Comparison of ENCODE assay signal across 21 cellular contexts in the genomic region with DNA sequence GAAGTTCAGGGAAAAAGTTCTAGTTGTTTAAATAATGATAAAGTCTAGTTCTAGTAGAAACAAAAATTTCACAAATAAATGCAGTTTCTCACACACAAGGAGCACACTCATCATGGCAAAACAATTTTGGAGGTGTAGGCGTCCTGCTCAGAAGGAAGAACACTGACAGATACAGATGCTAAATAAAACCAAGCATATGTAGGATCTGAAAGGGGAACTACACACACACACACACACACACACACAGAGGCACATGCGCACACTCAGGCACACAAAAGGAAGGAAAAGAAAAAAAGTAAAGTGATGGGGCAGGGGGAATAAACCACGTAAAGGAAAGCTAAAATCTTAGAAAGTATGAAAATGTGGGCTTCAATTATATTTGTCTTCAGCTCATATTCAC.
"Had no signal": no experiment of that assay in that cellular context is flagged by ENCODE, and none has a peak within 500 bp of the region (broad histone marks: within the 10 kb centered on the region; RNA-seq: fewer than 3 reads in every experiment).

No MANE protein-coding gene starts in this region.

- H3K36me3 Mint-ChIP-seq: activated naive CD4-positive, alpha-beta T cell treated with anti-CD3 and anti-CD28 coated beads, Interleukin-2, amount 50 U/mL, for 24 hours; naive B cell had no signal

- H3K4me1 Mint-ChIP-seq: activated naive CD4-positive, alpha-beta T cell treated with anti-CD3 and anti-CD28 coated beads, Interleukin-2, amount 50 U/mL, for 24 hours; naive B cell had no signal

- DNase-seq: activated CD4-positive, alpha-beta T cell treated with anti-CD3 and anti-CD28 coated beads for 1 hour; activated CD4-positive, alpha-beta T cell treated with anti-CD3 and anti-CD28 coated beads, Interleukin-2, amount 50 U/mL, for 1 hour; activated CD8-positive, alpha-beta T cell treated with anti-CD3 and anti-CD28 coated beads, Interleukin-2, amount 10 ng/mL, durations not matched to agents 7 days and 5 days; activated gamma-delta T cell; body of pancreas; cortex of kidney; endodermal cell; heart left ventricle; left colon; lower lobe of right lung; naive B cell; pancreas; right cardiac atrium; stimulated activated CD4-positive, alpha-beta T cell treated with anti-CD3 and anti-CD28 coated beads, Interleukin-4, amount 100 ng/mL, for 24 hours; T-helper 2 cell; transverse colon; WERI-Rb-1 had no signal

- ATAC-seq: activated CD8-positive, alpha-beta T cell treated with anti-CD3 and anti-CD28 coated beads, Interleukin-2, amount 10 ng/mL, durations not matched to agents 7 days and 5 days; body of pancreas; gastroesophageal sphincter; heart left ventricle; left colon; lower lobe of right lung; pancreas; right cardiac atrium had no signal

- H3K27ac Mint-ChIP-seq: activated CD8-positive, alpha-beta T cell treated with anti-CD3 and anti-CD28 coated beads, Interleukin-2, amount 10 ng/mL, durations not matched to agents 7 days and 5 days; activated naive CD4-positive, alpha-beta T cell treated with anti-CD3 and anti-CD28 coated beads, Interleukin-2, amount 50 U/mL, for 24 hours; activated T-helper 1 cell treated with anti-CD3 and anti-CD28 coated beads, Interleukin-12 subunit alpha, Interleukin-12 subunit beta, Interleukin-2, Interleukin-4 antibody, amounts not matched to agents 30 ng/mL and 10 ng/mL and 1 ng/mL, durations not matched to agents 14 hours and 24 hours and 36 hours; endodermal cell; stimulated activated naive CD8-positive, alpha-beta T cell treated with anti-CD3 and anti-CD28 coated beads, Interleukin-15, Interleukin-2, amounts not matched to agents 100 ng/mL and 50 ng/mL, for 24 hours had no signal

- H3K9me3 Mint-ChIP-seq: activated naive CD4-positive, alpha-beta T cell treated with anti-CD3 and anti-CD28 coated beads, Interleukin-2, amount 50 U/mL, for 24 hours; activated T-helper 1 cell treated with anti-CD3 and anti-CD28 coated beads, Interleukin-12 subunit alpha, Interleukin-12 subunit beta, Interleukin-2, Interleukin-4 antibody, amounts not matched to agents 30 ng/mL and 10 ng/mL and 1 ng/mL, durations not matched to agents 14 hours and 24 hours and 36 hours; endodermal cell; naive B cell had no signal

- H3K27me3 Mint-ChIP-seq: activated naive CD4-positive, alpha-beta T cell treated with anti-CD3 and anti-CD28 coated beads, Interleukin-2, amount 50 U/mL, for 24 hours; naive B cell; stimulated activated naive CD8-positive, alpha-beta T cell treated with anti-CD3 and anti-CD28 coated beads, Interleukin-15, Interleukin-2, amounts not matched to agents 100 ng/mL and 50 ng/mL, for 24 hours had no signal

- H3K4me3 Mint-ChIP-seq: activated CD8-positive, alpha-beta T cell treated with anti-CD3 and anti-CD28 coated beads, Interleukin-2, amount 10 ng/mL, durations not matched to agents 7 days and 5 days; activated naive CD4-positive, alpha-beta T cell treated with anti-CD3 and anti-CD28 coated beads, Interleukin-2, amount 50 U/mL, for 24 hours; activated T-helper 1 cell treated with anti-CD3 and anti-CD28 coated beads, Interleukin-12 subunit alpha, Interleukin-12 subunit beta, Interleukin-2, Interleukin-4 antibody, amounts not matched to agents 30 ng/mL and 10 ng/mL and 1 ng/mL, durations not matched to agents 14 hours and 24 hours and 36 hours; endodermal cell; stimulated activated naive CD8-positive, alpha-beta T cell treated with anti-CD3 and anti-CD28 coated beads, Interleukin-15, Interleukin-2, amounts not matched to agents 100 ng/mL and 50 ng/mL, for 24 hours had no signal
